ENCODE assay signal across 10 cellular contexts in genomic region chr5:42952575-42952974, GRCh38.
DNase-seq lines count a peak whose midpoint lies in the region; ATAC-seq and TF ChIP-seq lines count a peak whose summit lies in the region.
"Had no signal": no experiment of that assay in that cellular context is flagged by ENCODE, and none has a peak within 500 bp of the region (broad histone marks: within the 10 kb centered on the region; RNA-seq: fewer than 3 reads in every experiment).

No MANE protein-coding gene starts in this region.

- H3K27ac Mint-ChIP-seq in activated CD8-positive, alpha-beta T cell treated with anti-CD3 and anti-CD28 coated beads, Interleukin-2, amount 10 ng/mL, durations not matched to agents 7 days and 5 days, result peak overlapping the region; percentile 100
- H3K27ac Mint-ChIP-seq: progenitor cell of endocrine pancreas had no signal

- H3K27me3 ChIP-seq in left ventricle myocardium inferior (ENCODE audit: low read depth) (peaks cover 100% of the 10 kb centered on the region), transverse colon (peaks cover 99% of the 10 kb centered on the region)

- no peak for TF ChIP-seq EP300 in transverse colon (IDR thresholded peaks at IDR 0.05; ENCODE audit: low read depth)

- intact Hi-C loops in left ventricle myocardium inferior (cut with micrococcal nuclease) (no loop called here), left ventricle myocardium superior (cut with micrococcal nuclease) (no loop called here), transverse colon (cut with DNase I; ENCODE audit: low total_unique reads) (no loop called here)

- H3K9me3 Mint-ChIP-seq in activated CD8-positive, alpha-beta T cell treated with anti-CD3 and anti-CD28 coated beads, Interleukin-2, amount 10 ng/mL, durations not matched to agents 7 days and 5 days (ENCODE audit: insufficient read depth), result peaks cover 15% of the 10 kb centered on the region

- TF ChIP-seq CTCF in left ventricle myocardium inferior (IDR thresholded peaks at IDR 0.05; ENCODE audit: borderline replicate concordance) (no peak), foreskin fibroblast (IDR thresholded peaks at IDR 0.05; ENCODE audit: low read depth, low read length) (no peak), transverse colon (IDR thresholded peaks at IDR 0.05) (no peak)

- peak overlapping the region; percentile 71 for H3K4me3 ChIP-seq in left ventricle myocardium inferior
- peak overlapping the region; percentile 47 to 66 for H3K4me3 ChIP-seq in foreskin fibroblast (ENCODE audit: low read depth in 1 of 2, low read length in 2 of 2)
- H3K4me3 ChIP-seq in transverse colon, result peak overlapping the region in 3 of 4 donors; percentile 43 to 85 (median 52)

- H3K27ac ChIP-seq in left ventricle myocardium inferior (replicated peaks), result no peak overlapping the region
- H3K27ac ChIP-seq in transverse colon, result peak overlapping the region in 3 of 4 donors; percentile 83 to 95 (median 87)

- H3K36me3 Mint-ChIP-seq in activated CD8-positive, alpha-beta T cell treated with anti-CD3 and anti-CD28 coated beads, Interleukin-2, amount 10 ng/mL, durations not matched to agents 7 days and 5 days (ENCODE audit: low read depth), result peaks cover 29% of the 10 kb centered on the region

- TF ChIP-seq POLR2A in transverse colon (IDR thresholded peaks at IDR 0.05), result no peak

- H3K4me3 Mint-ChIP-seq in activated CD8-positive, alpha-beta T cell treated with anti-CD3 and anti-CD28 coated beads, Interleukin-2, amount 10 ng/mL, durations not matched to agents 7 days and 5 days, result peak overlapping the region; percentile 96

- peaks cover 29% of the 10 kb centered on the region for H3K9me3 ChIP-seq in left ventricle myocardium inferior (replicated peaks)
- no peaks in the 10 kb centered on the region for H3K9me3 ChIP-seq in transverse colon

- H3K36me3 ChIP-seq in left ventricle myocardium inferior (no peaks in the 10 kb centered on the region), transverse colon (no peaks in the 10 kb centered on the region)

- no peaks in the 10 kb centered on the region for H3K27me3 Mint-ChIP-seq in activated CD8-positive, alpha-beta T cell treated with anti-CD3 and anti-CD28 coated beads, Interleukin-2, amount 10 ng/mL, durations not matched to agents 7 days and 5 days (ENCODE audit: low read depth)
- H3K27me3 Mint-ChIP-seq: progenitor cell of endocrine pancreas had no signal

- in situ Hi-C loops in transverse colon (cut with MboI; ENCODE audit: low pct_ligation_motif_present in 1 of 4, low pct_unique_long_range_greater_than_20kb in 1 of 4, low sequenced_read_pairs in 3 of 4), result loop anchor here in 2 of 4 donors (5.0 to 10.0 kb wide), 2 partner anchors 40 to 52 kb away; no protein-coding TSS in a partner anchor

- H3K4me1 ChIP-seq in left ventricle myocardium inferior (peaks cover 36% of the 10 kb centered on the region), transverse colon (peaks cover 11 to 46% (median 28%) of the 10 kb centered on the region in 4 donors)

- no peak for ATAC-seq in left ventricle myocardium superior
- no peak for ATAC-seq in activated CD8-positive, alpha-beta T cell treated with anti-CD3 and anti-CD28 coated beads, Interleukin-2, amount 10 ng/mL, durations not matched to agents 7 days and 5 days
- ATAC-seq in HG03097 (IDR thresholded peaks at IDR 0.05; ENCODE audit: low FRiP score, unreplicated experiment), result no peak
- ATAC-seq in HG03469 (IDR thresholded peaks at IDR 0.05; ENCODE audit: unreplicated experiment), result no peak

- CTCF ChIA-PET in activated CD8-positive, alpha-beta T cell treated with anti-CD3 and anti-CD28 coated beads, Interleukin-2, amount 10 ng/mL, durations not matched to agents 7 days and 5 days (lab: Charles Lee), result interaction anchor here (0.9 to 5.7 kb wide), 4 partner anchors 40 to 113 kb away, joined by 3 to 85 read pairs (median 6); no protein-coding TSS in a partner anchor

- 30 to 43% methylated on average over 12 of the region's 12 CpGs for WGBS in transverse colon (ENCODE audit: low coverage in 1 of 2), 2 donors

- DNase-seq in left ventricle myocardium inferior, result no peak
- no peak for DNase-seq in left ventricle myocardium superior
- DNase-seq in activated CD8-positive, alpha-beta T cell treated with anti-CD3 and anti-CD28 coated beads, Interleukin-2, amount 10 ng/mL, durations not matched to agents 7 days and 5 days, result no peak
- no peak for DNase-seq in foreskin fibroblast
- no peak for DNase-seq in transverse colon
- no peak for DNase-seq in NCI-H128 (lab: John Stamatoyannopoulos, UW; ENCODE audit: unreplicated experiment)
- DNase-seq: DND-41 had no signal

- H3K4me1 Mint-ChIP-seq in activated CD8-positive, alpha-beta T cell treated with anti-CD3 and anti-CD28 coated beads, Interleukin-2, amount 10 ng/mL, durations not matched to agents 7 days and 5 days (ENCODE audit: low read depth), result peaks cover 43% of the 10 kb centered on the region

- POLR2A ChIA-PET in activated CD8-positive, alpha-beta T cell treated with anti-CD3 and anti-CD28 coated beads, Interleukin-2, amount 10 ng/mL, durations not matched to agents 7 days and 5 days (lab: Charles Lee), result interaction anchor here (1.1 to 7.0 kb wide), 10 partner anchors 36 to 169 kb away, joined by 3 to 288 read pairs (median 6); partner anchors contain the start of gene ANXA2R
